ENCODE assay signal across 1 cellular context in the genomic region with DNA sequence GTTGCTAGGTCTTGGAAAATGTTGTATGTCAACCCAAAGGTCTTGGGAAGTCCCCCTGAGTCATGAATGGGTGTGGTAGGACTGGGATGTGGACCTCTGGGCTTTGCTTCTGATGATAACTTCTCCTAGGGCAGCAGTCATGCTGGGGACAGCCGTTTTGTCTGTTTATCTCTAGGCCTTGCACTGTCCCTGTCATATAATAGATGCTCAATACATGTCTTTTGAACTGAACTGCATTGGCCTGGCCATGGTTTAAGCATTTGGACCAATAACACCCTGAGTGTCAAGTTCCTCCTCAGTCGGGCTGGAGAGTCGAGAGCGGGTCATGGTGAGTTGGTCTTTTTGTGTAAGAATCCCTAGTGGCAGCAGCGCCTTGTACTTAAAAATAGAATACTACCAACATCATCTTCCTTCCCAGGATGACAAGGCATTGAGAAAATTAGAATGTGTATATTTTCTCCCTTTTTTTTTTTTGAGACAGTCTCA.
TF ChIP-seq lines count a peak whose summit lies in the region.

No MANE protein-coding gene starts in this region.

TF ChIP-seq in K562, 482 proteins besides CTCF, POLR2A, EP300 and RAD21 (continued from another document and continues in another):
- TF ChIP-seq, protein P1, sequence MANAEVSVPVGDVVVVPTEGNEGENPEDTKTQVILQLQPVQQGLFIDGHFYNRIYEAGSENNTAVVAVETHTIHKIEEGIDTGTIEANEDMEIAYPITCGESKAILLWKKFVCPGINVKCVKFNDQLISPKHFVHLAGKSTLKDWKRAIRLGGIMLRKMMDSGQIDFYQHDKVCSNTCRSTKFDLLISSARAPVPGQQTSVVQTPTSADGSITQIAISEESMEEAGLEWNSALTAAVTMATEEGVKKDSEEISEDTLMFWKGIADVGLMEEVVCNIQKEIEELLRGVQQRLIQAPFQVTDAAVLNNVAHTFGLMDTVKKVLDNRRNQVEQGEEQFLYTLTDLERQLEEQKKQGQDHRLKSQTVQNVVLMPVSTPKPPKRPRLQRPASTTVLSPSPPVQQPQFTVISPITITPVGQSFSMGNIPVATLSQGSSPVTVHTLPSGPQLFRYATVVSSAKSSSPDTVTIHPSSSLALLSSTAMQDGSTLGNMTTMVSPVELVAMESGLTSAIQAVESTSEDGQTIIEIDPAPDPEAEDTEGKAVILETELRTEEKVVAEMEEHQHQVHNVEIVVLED (CRISPR knock-in tag; IDR thresholded peaks at IDR 0.05) = no peak
- TF ChIP-seq, protein P2, sequence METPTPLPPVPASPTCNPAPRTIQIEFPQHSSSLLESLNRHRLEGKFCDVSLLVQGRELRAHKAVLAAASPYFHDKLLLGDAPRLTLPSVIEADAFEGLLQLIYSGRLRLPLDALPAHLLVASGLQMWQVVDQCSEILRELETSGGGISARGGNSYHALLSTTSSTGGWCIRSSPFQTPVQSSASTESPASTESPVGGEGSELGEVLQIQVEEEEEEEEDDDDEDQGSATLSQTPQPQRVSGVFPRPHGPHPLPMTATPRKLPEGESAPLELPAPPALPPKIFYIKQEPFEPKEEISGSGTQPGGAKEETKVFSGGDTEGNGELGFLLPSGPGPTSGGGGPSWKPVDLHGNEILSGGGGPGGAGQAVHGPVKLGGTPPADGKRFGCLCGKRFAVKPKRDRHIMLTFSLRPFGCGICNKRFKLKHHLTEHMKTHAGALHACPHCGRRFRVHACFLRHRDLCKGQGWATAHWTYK (CRISPR knock-in tag; IDR thresholded peaks at IDR 0.05) = no peak
- TF ChIP-seq NCOA1 (IDR thresholded peaks at IDR 0.05; ENCODE audit: low read depth) (peak; percentile 73; the same call in 1 of the 2 replicates), ZNF124 (CRISPR knock-in tag; IDR thresholded peaks at IDR 0.05) (no peak), BCL6 (CRISPR knock-in tag; IDR thresholded peaks at IDR 0.05) (no peak), FOXJ2 (tag; IDR thresholded peaks at IDR 0.05) (no peak), CBFA2T2 (conservative IDR thresholded peaks at IDR 0.05) (peak; percentile 73), ATF4 (CRISPR knock-in tag; IDR thresholded peaks at IDR 0.05) (no peak), ZNF76 (CRISPR knock-in tag; IDR thresholded peaks at IDR 0.05; ENCODE audit: borderline replicate concordance) (no peak), FIP1L1 (IDR thresholded peaks at IDR 0.05; ENCODE audit: low read depth, low read length, poor library complexity, severe bottlenecking) (no peak), ZNF24 (IDR thresholded peaks at IDR 0.05) (no peak), SMARCA4 (IDR thresholded peaks at IDR 0.05) (peak; percentile 83), POLR2AphosphoS5 (IDR thresholded peaks at IDR 0.05; ENCODE audit: control insufficient read depth, insufficient read depth, low read depth, low read length) (peak; percentile 66; the same call in 1 of the 2 replicates), OTX1 (CRISPR knock-in tag; IDR thresholded peaks at IDR 0.05) (no peak), ZFPM2 (CRISPR knock-in tag; IDR thresholded peaks at IDR 0.05) (no peak), CUX1 (CRISPR knock-in tag; IDR thresholded peaks at IDR 0.05) (no peak), CC2D1A (IDR thresholded peaks at IDR 0.05) (peak; percentile 48; the same call in 1 of the 2 replicates), GABPA (tag; conservative IDR thresholded peaks at IDR 0.05; ENCODE audit: low read depth) (no peak), ZNF280B (CRISPR knock-in tag; IDR thresholded peaks at IDR 0.05) (no peak), NBN (IDR thresholded peaks at IDR 0.05; ENCODE audit: low read depth) (no peak; the same call in 1 of the 2 replicates), TBP (optimal IDR thresholded peaks at IDR 0.05; ENCODE audit: low read depth, low read length) (no peak), PML (IDR thresholded peaks at IDR 0.05; ENCODE audit: low read length) (no peak), ZNF280A (IDR thresholded peaks at IDR 0.05; ENCODE audit: low read depth, partially characterized antibody) (no peak), HDAC8 (tag; IDR thresholded peaks at IDR 0.05) (no peak), MAX (CRISPR knock-in tag; IDR thresholded peaks at IDR 0.05) (no peak), ZBTB8A (IDR thresholded peaks at IDR 0.05; ENCODE audit: partially characterized antibody) (no peak), ETV6 (IDR thresholded peaks at IDR 0.05; ENCODE audit: borderline replicate concordance in 1 of 2, low read depth in 2 of 2, low read length in 1 of 2) (no peak), ETV6 (CRISPR knock-in tag; IDR thresholded peaks at IDR 0.05; ENCODE audit: borderline replicate concordance) (no peak), MED1 (CRISPR knock-in tag; IDR thresholded peaks at IDR 0.05; ENCODE audit: borderline replicate concordance) (no peak), ZNF324 (CRISPR knock-in tag; IDR thresholded peaks at IDR 0.05) (no peak), TBL1XR1 (IDR thresholded peaks at IDR 0.05; ENCODE audit: low read length in 2 of 2) (peak in 1 of 2 experiments; percentile 62; a peak in 1 of 4 replicates), GABPB1 (CRISPR knock-in tag; IDR thresholded peaks at IDR 0.05) (no peak)
- TF ChIP-seq, protein P3, sequence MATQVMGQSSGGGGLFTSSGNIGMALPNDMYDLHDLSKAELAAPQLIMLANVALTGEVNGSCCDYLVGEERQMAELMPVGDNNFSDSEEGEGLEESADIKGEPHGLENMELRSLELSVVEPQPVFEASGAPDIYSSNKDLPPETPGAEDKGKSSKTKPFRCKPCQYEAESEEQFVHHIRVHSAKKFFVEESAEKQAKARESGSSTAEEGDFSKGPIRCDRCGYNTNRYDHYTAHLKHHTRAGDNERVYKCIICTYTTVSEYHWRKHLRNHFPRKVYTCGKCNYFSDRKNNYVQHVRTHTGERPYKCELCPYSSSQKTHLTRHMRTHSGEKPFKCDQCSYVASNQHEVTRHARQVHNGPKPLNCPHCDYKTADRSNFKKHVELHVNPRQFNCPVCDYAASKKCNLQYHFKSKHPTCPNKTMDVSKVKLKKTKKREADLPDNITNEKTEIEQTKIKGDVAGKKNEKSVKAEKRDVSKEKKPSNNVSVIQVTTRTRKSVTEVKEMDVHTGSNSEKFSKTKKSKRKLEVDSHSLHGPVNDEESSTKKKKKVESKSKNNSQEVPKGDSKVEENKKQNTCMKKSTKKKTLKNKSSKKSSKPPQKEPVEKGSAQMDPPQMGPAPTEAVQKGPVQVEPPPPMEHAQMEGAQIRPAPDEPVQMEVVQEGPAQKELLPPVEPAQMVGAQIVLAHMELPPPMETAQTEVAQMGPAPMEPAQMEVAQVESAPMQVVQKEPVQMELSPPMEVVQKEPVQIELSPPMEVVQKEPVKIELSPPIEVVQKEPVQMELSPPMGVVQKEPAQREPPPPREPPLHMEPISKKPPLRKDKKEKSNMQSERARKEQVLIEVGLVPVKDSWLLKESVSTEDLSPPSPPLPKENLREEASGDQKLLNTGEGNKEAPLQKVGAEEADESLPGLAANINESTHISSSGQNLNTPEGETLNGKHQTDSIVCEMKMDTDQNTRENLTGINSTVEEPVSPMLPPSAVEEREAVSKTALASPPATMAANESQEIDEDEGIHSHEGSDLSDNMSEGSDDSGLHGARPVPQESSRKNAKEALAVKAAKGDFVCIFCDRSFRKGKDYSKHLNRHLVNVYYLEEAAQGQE (CRISPR knock-in tag; IDR thresholded peaks at IDR 0.05; ENCODE audit: low read depth) = no peak
- TF ChIP-seq, protein P4, sequence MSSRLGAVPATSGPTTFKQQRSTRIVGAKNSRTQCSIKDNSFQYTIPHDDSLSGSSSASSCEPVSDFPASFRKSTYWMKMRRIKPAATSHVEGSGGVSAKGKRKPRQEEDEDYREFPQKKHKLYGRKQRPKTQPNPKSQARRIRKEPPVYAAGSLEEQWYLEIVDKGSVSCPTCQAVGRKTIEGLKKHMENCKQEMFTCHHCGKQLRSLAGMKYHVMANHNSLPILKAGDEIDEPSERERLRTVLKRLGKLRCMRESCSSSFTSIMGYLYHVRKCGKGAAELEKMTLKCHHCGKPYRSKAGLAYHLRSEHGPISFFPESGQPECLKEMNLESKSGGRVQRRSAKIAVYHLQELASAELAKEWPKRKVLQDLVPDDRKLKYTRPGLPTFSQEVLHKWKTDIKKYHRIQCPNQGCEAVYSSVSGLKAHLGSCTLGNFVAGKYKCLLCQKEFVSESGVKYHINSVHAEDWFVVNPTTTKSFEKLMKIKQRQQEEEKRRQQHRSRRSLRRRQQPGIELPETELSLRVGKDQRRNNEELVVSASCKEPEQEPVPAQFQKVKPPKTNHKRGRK (tag; IDR thresholded peaks at IDR 0.05) = no peak
- TF ChIP-seq, protein P5, sequence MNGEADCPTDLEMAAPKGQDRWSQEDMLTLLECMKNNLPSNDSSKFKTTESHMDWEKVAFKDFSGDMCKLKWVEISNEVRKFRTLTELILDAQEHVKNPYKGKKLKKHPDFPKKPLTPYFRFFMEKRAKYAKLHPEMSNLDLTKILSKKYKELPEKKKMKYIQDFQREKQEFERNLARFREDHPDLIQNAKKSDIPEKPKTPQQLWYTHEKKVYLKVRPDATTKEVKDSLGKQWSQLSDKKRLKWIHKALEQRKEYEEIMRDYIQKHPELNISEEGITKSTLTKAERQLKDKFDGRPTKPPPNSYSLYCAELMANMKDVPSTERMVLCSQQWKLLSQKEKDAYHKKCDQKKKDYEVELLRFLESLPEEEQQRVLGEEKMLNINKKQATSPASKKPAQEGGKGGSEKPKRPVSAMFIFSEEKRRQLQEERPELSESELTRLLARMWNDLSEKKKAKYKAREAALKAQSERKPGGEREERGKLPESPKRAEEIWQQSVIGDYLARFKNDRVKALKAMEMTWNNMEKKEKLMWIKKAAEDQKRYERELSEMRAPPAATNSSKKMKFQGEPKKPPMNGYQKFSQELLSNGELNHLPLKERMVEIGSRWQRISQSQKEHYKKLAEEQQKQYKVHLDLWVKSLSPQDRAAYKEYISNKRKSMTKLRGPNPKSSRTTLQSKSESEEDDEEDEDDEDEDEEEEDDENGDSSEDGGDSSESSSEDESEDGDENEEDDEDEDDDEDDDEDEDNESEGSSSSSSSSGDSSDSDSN (IDR thresholded peaks at IDR 0.05; ENCODE audit: borderline replicate concordance in 1 of 2, low read depth in 2 of 2, low read length in 2 of 2) = peak in 1 of 2 experiments; percentile 63; a peak in 1 of 4 replicates
